In the genomic region with DNA sequence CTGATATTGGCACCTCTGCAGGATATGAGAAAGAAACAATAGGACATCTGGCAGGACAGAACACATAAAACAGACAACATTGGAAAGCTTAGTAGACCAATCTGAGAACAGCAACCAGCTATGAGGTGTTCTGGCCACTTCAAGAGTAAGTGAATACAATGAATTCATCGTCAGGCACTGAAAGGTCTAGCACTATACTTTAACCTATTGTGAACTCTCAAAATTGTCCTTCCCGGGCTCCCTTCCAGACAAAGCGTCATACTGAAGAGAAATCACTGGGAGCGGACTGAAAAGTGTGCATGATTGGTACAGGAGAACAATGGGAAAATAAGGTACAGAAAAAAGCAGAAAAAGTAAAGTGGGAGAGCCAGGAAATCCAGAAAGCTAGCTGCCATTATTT, we compare ENCODE assay signal across 17 cellular contexts.
DNase-seq lines count a peak whose midpoint lies in the region; ATAC-seq, FAIRE-seq and TF ChIP-seq lines count a peak whose summit lies in the region.
"Had no signal": no experiment of that assay in that cellular context is flagged by ENCODE, and none has a peak within 500 bp of the region (broad histone marks: within the 10 kb centered on the region; RNA-seq: fewer than 3 reads in every experiment).

No MANE protein-coding gene starts in this region.

- peaks cover 37% of the 10 kb centered on the region for H3K4me1 Mint-ChIP-seq in nephron progenitor cell

- POLR2A ChIA-PET in K562 (lab: Yijun Ruan, JAX) = interaction anchor here (0.9 to 1.2 kb wide), 3 partner anchors 9 to 18 kb away, joined by 3 to 4 read pairs (median 3); no protein-coding TSS in a partner anchor

- H3K27ac ChIP-seq in K562 (ENCODE audit: extremely low read depth, low read depth, low read length) = peak overlapping the region; percentile 46
- no peak overlapping the region for H3K27ac ChIP-seq in neuronal stem cell (replicated peaks; ENCODE audit: low read length)
- H3K27ac ChIP-seq: RWPE1, SJCRH30 had no signal

- H2BK15ac ChIP-seq in neuronal stem cell (ENCODE audit: low read length) = no peak overlapping the region

- FAIRE-seq in H54 (lab: Jason Lieb, UNC) (peak; percentile 43), K562 (lab: Jason Lieb, UNC) (no peak)

- peaks cover 57% of the 10 kb centered on the region for H3K36me3 Mint-ChIP-seq in nephron progenitor cell (ENCODE audit: low read depth)

- WGBS in K562 (ENCODE audit: insufficient coverage, low coverage, missing lambda C conversion rate) = 11% methylated on average over 3 of the region's 4 CpGs
- WGBS in neuronal stem cell (ENCODE audit: extremely low coverage in 2 of 2, insufficient read length in 2 of 2, insufficient replicate concordance in 1 of 2), 2 donors = no CpG with 5 or more reads among the region's 4 CpGs

- H3K4ac ChIP-seq in neuronal stem cell (ENCODE audit: low read length) = no peak overlapping the region

- H3K9me3 Mint-ChIP-seq in nephron progenitor cell = peaks cover 11% of the 10 kb centered on the region

- no peak overlapping the region for H3K23ac ChIP-seq in neuronal stem cell (ENCODE audit: low read depth, low read length, poor library complexity)

- no peak overlapping the region for H4K91ac ChIP-seq in neuronal stem cell (ENCODE audit: low read depth, low read length, poor library complexity)

- no peak for TF ChIP-seq POLR2A in H54 (IDR thresholded peaks at IDR 0.05; ENCODE audit: low read depth, low read length)
- no peak for TF ChIP-seq POLR2A in K562 (conservative IDR thresholded peaks at IDR 0.05)

- H4K20me1 ChIP-seq in K562 (replicated peaks; ENCODE audit: control insufficient read depth, insufficient read depth, low read length) = no peaks in the 10 kb centered on the region

- no peak overlapping the region for H4K8ac ChIP-seq in neuronal stem cell (ENCODE audit: low read depth, low read length)

- no peak for TF ChIP-seq RAD21 in K562 (CRISPR knock-in tag; conservative IDR thresholded peaks at IDR 0.05 in 1 of 2, IDR thresholded peaks at IDR 0.05 in 1 of 2)

- H3K4me2 ChIP-seq in K562 (ENCODE audit: insufficient read depth, low read length) (peak overlapping the region; percentile 40), neuronal stem cell (ENCODE audit: insufficient read depth, low read length, poor library complexity, severe bottlenecking) (no peak overlapping the region)

- no peaks in the 10 kb centered on the region for H3K9me3 ChIP-seq in K562 (replicated peaks; ENCODE audit: control insufficient read depth, insufficient read depth, low read depth, low read length)
- peaks cover 0 to 18% of the 10 kb centered on the region in 2 donors for H3K9me3 ChIP-seq in neuronal stem cell (replicated peaks in 1 of 2; ENCODE audit: control insufficient read depth in 2 of 2, insufficient read depth in 1 of 2, low read depth in 1 of 2, low read length in 2 of 2)
- H3K9me3 ChIP-seq: SJCRH30 had no signal

- H3K14ac ChIP-seq in neuronal stem cell (ENCODE audit: low read length) = no peak overlapping the region

- H3K4me3 ChIP-seq in K562 (no peak overlapping the region), neuronal stem cell (ENCODE audit: low read length in 2 of 2) (no peak overlapping the region)
- H3K4me3 ChIP-seq: SJCRH30 had no signal

- no peak overlapping the region for H3K4me3 Mint-ChIP-seq in nephron progenitor cell

- H3K9ac ChIP-seq in K562 (ENCODE audit: insufficient read depth in 1 of 2, low read depth in 2 of 2, low read length in 2 of 2) = peak overlapping the region in 1 of 2 experiments; percentile 25; a peak in 2 of 4 replicates
- H3K9ac ChIP-seq in neuronal stem cell (ENCODE audit: low read depth, low read length, poor library complexity) = no peak overlapping the region

- TF ChIP-seq EP300 in K562 (IDR thresholded peaks at IDR 0.05; ENCODE audit: low read length) = no peak

- BruUV-seq in K562 (replicated peaks; lab: Mats Ljungman, UMichigan) = no TSS peak

- no peak overlapping the region for H2BK12ac ChIP-seq in neuronal stem cell (ENCODE audit: low read length)

- no peak for TF ChIP-seq CTCF in K562 (IDR thresholded peaks at IDR 0.05 in 2 of 3, conservative IDR thresholded peaks at IDR 0.05 in 1 of 3; ENCODE audit: insufficient read depth in 2 of 3, low read depth in 1 of 3, low read length in 3 of 3)
- TF ChIP-seq CTCF in nephron progenitor cell (IDR thresholded peaks at IDR 0.05) = no peak

- DNase-seq in H54 (ENCODE audit: insufficient read length, low spot score) = no peak
- DNase-seq in NCI-H2029 treated with DMSO at 0.1 percent for 48 hours (lab: John Stamatoyannopoulos, UW) = peak; percentile 77
- peak in 1 of 4 experiments; percentile 24 for DNase-seq in K562 (ENCODE audit: extremely low read depth in 1 of 4, low spot score in 3 of 4)
- no peak for DNase-seq in nephron progenitor cell
- DNase-seq in NCI-H128 (lab: John Stamatoyannopoulos, UW; ENCODE audit: unreplicated experiment) = no peak
- no peak for DNase-seq in neuronal stem cell (ENCODE audit: low spot score)
- DNase-seq: AML-193; GF-D8; H7; NCI-H1417 treated with DMSO at 0.1 percent for 48 hours; NCI-H2107; NCI-H510A; NK-92 treated with Interleukin-12 subunit alpha and Interleukin-12 subunit beta, amount 100 ng/mL, for 24 hours; SJCRH30; SW 1271 had no signal

- no peak overlapping the region for H2AK5ac ChIP-seq in neuronal stem cell (ENCODE audit: low read depth, low read length)

- 0 out of 3 replicates have a peak, but pooled peaks cover 2% of the 10 kb centered on the region for H3K36me3 ChIP-seq in K562 (ENCODE audit: control insufficient read depth, insufficient read depth, low read length)
- peaks cover 0 to 34% of the 10 kb centered on the region in 2 donors for H3K36me3 ChIP-seq in neuronal stem cell (replicated peaks in 1 of 2; ENCODE audit: control insufficient read depth in 2 of 2, insufficient read depth in 2 of 2, low read length in 2 of 2)
- H3K36me3 ChIP-seq: SJCRH30 had no signal

- CTCF ChIA-PET in K562 (lab: Yijun Ruan, JAX; ENCODE audit: low intra/inter-chr PET ratio) = no interaction called here

- H2AFZ ChIP-seq in K562 (ENCODE audit: low read depth, low read length) = no peak overlapping the region
- no peak overlapping the region for H2AFZ ChIP-seq in neuronal stem cell (ENCODE audit: low read length)

- intact Hi-C loops in K562 (cut with micrococcal nuclease) = loop anchor here (10.0 kb wide), 1 partner anchor 74 kb away; the partner anchor contains the start of gene LRP6

- H3K27me3 Mint-ChIP-seq in nephron progenitor cell (ENCODE audit: low read depth, poor library complexity) = no peaks in the 10 kb centered on the region

- peaks cover 39% of the 10 kb centered on the region for H3K79me2 ChIP-seq in K562 (ENCODE audit: control insufficient read depth, insufficient read depth, low read length)

- peak overlapping the region; percentile 1 for H3K27ac Mint-ChIP-seq in nephron progenitor cell

- H3K9me1 ChIP-seq in K562 (ENCODE audit: control insufficient read depth, insufficient read depth, low read length) = no peaks in the 10 kb centered on the region

- no peak overlapping the region for H2BK120ac ChIP-seq in neuronal stem cell (ENCODE audit: low read depth, low read length)

- H3K4me1 ChIP-seq in K562 (replicated peaks in 1 of 2; ENCODE audit: control insufficient read depth in 2 of 2, insufficient read depth in 2 of 2, low read length in 2 of 2) (peaks cover 11 to 16% of the 10 kb centered on the region in 2 experiments; a peak in 2 of 5 replicates), neuronal stem cell (ENCODE audit: control insufficient read depth in 2 of 2, insufficient read depth in 1 of 2, low read depth in 1 of 2, low read length in 2 of 2) (peaks cover 0 to 2% of the 10 kb centered on the region in 2 donors)
- H3K4me1 ChIP-seq: SJCRH30 had no signal

- peak; percentile 60 for ATAC-seq in K562
- no peak for ATAC-seq in GM21717 (IDR thresholded peaks at IDR 0.05; ENCODE audit: unreplicated experiment)

- no peak overlapping the region for H3K18ac ChIP-seq in neuronal stem cell (ENCODE audit: low read length)

- peaks cover 2% of the 10 kb centered on the region for H3K79me1 ChIP-seq in neuronal stem cell (ENCODE audit: low read depth, low read length)

- in situ Hi-C loops in K562 (cut with MboI) = no loop called here

- H3K27me3 ChIP-seq in K562 (ENCODE audit: control insufficient read depth in 2 of 2, insufficient read depth in 2 of 2, low read length in 2 of 2) (no peaks in the 10 kb centered on the region), neuronal stem cell (ENCODE audit: control insufficient read depth in 3 of 3, insufficient read depth in 3 of 3, low read depth in 1 of 3, low read length in 3 of 3) (no peaks in the 10 kb centered on the region)
- H3K27me3 ChIP-seq: SJCRH30 had no signal

- H2BK5ac ChIP-seq in neuronal stem cell (ENCODE audit: low read length) = no peak overlapping the region

TF ChIP-seq in K562, 482 proteins besides CTCF, POLR2A, EP300 and RAD21 (continues in another document):
- TF ChIP-seq HNRNPLL (IDR thresholded peaks at IDR 0.05; ENCODE audit: low read depth, low read length, poor library complexity, severe bottlenecking) = no peak
